Comparison of ENCODE assay signal across 12 cellular contexts in the genomic region with DNA sequence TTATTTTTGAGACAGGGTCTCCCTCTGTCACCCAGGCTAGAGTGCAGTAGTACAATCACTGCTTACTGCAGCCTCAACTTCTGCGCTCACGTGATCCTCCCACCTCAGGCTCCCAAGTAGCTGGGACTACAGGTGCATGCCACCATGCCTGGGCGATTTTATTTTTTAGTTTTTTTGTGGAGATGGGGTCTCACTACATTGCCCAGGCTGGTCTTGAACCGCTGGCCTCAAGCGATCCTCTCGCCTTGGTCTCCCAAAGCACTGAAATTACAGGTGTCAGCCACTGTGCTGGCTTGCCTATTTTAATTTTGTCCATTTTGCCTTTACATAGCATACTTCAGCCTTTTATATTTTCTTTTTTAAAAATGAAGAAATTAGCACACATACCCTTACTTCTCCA. TPM values are rescaled to one million over a fixed set of nuclear protein-coding genes. Genes with fewer than 3 reads are reported as not detected.
A peak's percentile ranks its signal among the peaks of the same experiment; 100 is the strongest.
DNase-seq lines count a peak whose midpoint lies in the region; ATAC-seq and TF ChIP-seq lines count a peak whose summit lies in the region.
"Had no signal": no experiment of that assay in that cellular context is flagged by ENCODE, and none has a peak within 500 bp of the region (broad histone marks: within the 10 kb centered on the region; RNA-seq: fewer than 3 reads in every experiment).

No MANE protein-coding gene starts in this region.

- peaks cover 12 to 38% of the 10 kb centered on the region in 2 donors for H3K36me3 Mint-ChIP-seq in activated T-cell treated with anti-CD3 and anti-CD28 coated beads, Interleukin-2, amount 50 U/mL, for 72 hours (ENCODE audit: insufficient read depth in 2 of 2)
- peaks cover 82% of the 10 kb centered on the region for H3K36me3 Mint-ChIP-seq in CD4-positive, alpha-beta T cell (ENCODE audit: low read depth)
- peaks cover 97% of the 10 kb centered on the region for H3K36me3 Mint-ChIP-seq in stimulated activated effector memory CD8-positive, alpha-beta T cell treated with anti-CD3 and anti-CD28 coated beads, Interleukin-12 subunit alpha, Interleukin-12 subunit beta, amount 100 ng/mL, for 72 hours
- H3K36me3 Mint-ChIP-seq in endodermal cell (ENCODE audit: low read depth): peaks cover 70% of the 10 kb centered on the region

- no peaks in the 10 kb centered on the region for H3K9me3 Mint-ChIP-seq in activated T-cell treated with anti-CD3 and anti-CD28 coated beads, Interleukin-2, amount 50 U/mL, for 72 hours
- H3K9me3 Mint-ChIP-seq in CD4-positive, alpha-beta T cell: no peaks in the 10 kb centered on the region
- no peaks in the 10 kb centered on the region for H3K9me3 Mint-ChIP-seq in stimulated activated effector memory CD8-positive, alpha-beta T cell treated with anti-CD3 and anti-CD28 coated beads, Interleukin-12 subunit alpha, Interleukin-12 subunit beta, amount 100 ng/mL, for 72 hours
- peaks cover 4% of the 10 kb centered on the region for H3K9me3 Mint-ChIP-seq in endodermal cell
- H3K9me3 Mint-ChIP-seq: H9 had no signal

- intact Hi-C loops in CD4-positive, alpha-beta T cell (cut with DNase I, micrococcal nuclease): no loop called here

- 92 to 93% methylated on average over 6 of the region's 6 CpGs for WGBS in endodermal cell (ENCODE audit: insufficient coverage in 1 of 2, insufficient read length in 1 of 2), 2 experiments

- no peak overlapping the region for H3K4me3 Mint-ChIP-seq in activated T-cell treated with anti-CD3 and anti-CD28 coated beads, Interleukin-2, amount 50 U/mL, for 72 hours
- no peak overlapping the region for H3K4me3 Mint-ChIP-seq in CD4-positive, alpha-beta T cell
- H3K4me3 Mint-ChIP-seq in stimulated activated effector memory CD8-positive, alpha-beta T cell treated with anti-CD3 and anti-CD28 coated beads, Interleukin-12 subunit alpha, Interleukin-12 subunit beta, amount 100 ng/mL, for 72 hours: no peak overlapping the region
- no peak overlapping the region for H3K4me3 Mint-ChIP-seq in endodermal cell
- H3K4me3 Mint-ChIP-seq: CD4-positive, CD25-positive, alpha-beta regulatory T cell; H9 had no signal

- ATAC-seq in activated T-cell treated with anti-CD3 and anti-CD28 coated beads, Interleukin-2, amount 50 U/mL, for 72 hours (replicated peaks in 1 of 2): no peak
- ATAC-seq in CD4-positive, alpha-beta T cell (ENCODE audit: poor library complexity): no peak
- no peak for ATAC-seq in stimulated activated effector memory CD8-positive, alpha-beta T cell treated with anti-CD3 and anti-CD28 coated beads, Interleukin-12 subunit alpha, Interleukin-12 subunit beta, amount 100 ng/mL, for 72 hours

- H3K4me1 Mint-ChIP-seq in activated T-cell treated with anti-CD3 and anti-CD28 coated beads, Interleukin-2, amount 50 U/mL, for 72 hours (ENCODE audit: low read depth): peaks cover 4% of the 10 kb centered on the region
- H3K4me1 Mint-ChIP-seq in CD4-positive, alpha-beta T cell (ENCODE audit: low read depth): peaks cover 28% of the 10 kb centered on the region
- H3K4me1 Mint-ChIP-seq in stimulated activated effector memory CD8-positive, alpha-beta T cell treated with anti-CD3 and anti-CD28 coated beads, Interleukin-12 subunit alpha, Interleukin-12 subunit beta, amount 100 ng/mL, for 72 hours: peaks cover 26% of the 10 kb centered on the region
- H3K4me1 Mint-ChIP-seq in endodermal cell: no peaks in the 10 kb centered on the region
- H3K4me1 Mint-ChIP-seq: H9 had no signal

- H3K27ac ChIP-seq in CD4-positive, alpha-beta T cell (ENCODE audit: low read depth, low read length): no peak overlapping the region
- H3K27ac ChIP-seq in HEK293 (ENCODE audit: extremely low read depth, low read depth, low read length): no peak overlapping the region
- no peak overlapping the region for H3K27ac ChIP-seq in endodermal cell (ENCODE audit: low read depth, low read length)

- H3K4me1 ChIP-seq in HEK293 (ENCODE audit: control insufficient read depth, insufficient read depth, low read length) (no peaks in the 10 kb centered on the region), endodermal cell (ENCODE audit: control insufficient read depth, insufficient read depth, low read length) (no peaks in the 10 kb centered on the region)
- H3K4me1 ChIP-seq: BE2C, Caco-2 had no signal

- TF ChIP-seq CTCF in CD4-positive, alpha-beta T cell (IDR thresholded peaks at IDR 0.05): no peak
- no peak for TF ChIP-seq CTCF in HEK293 (tag by site-specific recombination; IDR thresholded peaks at IDR 0.05)
- TF ChIP-seq CTCF in endodermal cell (conservative IDR thresholded peaks at IDR 0.05): no peak

- no peak overlapping the region for H3K9ac ChIP-seq in endodermal cell (ENCODE audit: extremely low read depth, low read length, poor library complexity, severe bottlenecking)

- H3K27me3 ChIP-seq in CD4-positive, alpha-beta T cell (ENCODE audit: control insufficient read depth, insufficient read depth, low read length): no peaks in the 10 kb centered on the region
- no peaks in the 10 kb centered on the region for H3K27me3 ChIP-seq in endodermal cell (ENCODE audit: control insufficient read depth, insufficient read depth, low read length, poor library complexity, severe bottlenecking)
- H3K27me3 ChIP-seq: BE2C had no signal

- no peaks in the 10 kb centered on the region for H3K9me3 ChIP-seq in CD4-positive, alpha-beta T cell (ENCODE audit: control insufficient read depth, low read length)
- no peaks in the 10 kb centered on the region; the same call in 1 of the 2 replicates for H3K9me3 ChIP-seq in HEK293 (ENCODE audit: control insufficient read depth, insufficient read depth, low read depth, low read length)
- H3K9me3 ChIP-seq in endodermal cell (ENCODE audit: control insufficient read depth, low read length): no peaks in the 10 kb centered on the region
- H3K9me3 ChIP-seq: BE2C, Caco-2 had no signal

- H3K27ac Mint-ChIP-seq in activated T-cell treated with anti-CD3 and anti-CD28 coated beads, Interleukin-2, amount 50 U/mL, for 72 hours: peak overlapping the region; percentile 82
- peak overlapping the region; percentile 24 for H3K27ac Mint-ChIP-seq in CD4-positive, alpha-beta T cell
- H3K27ac Mint-ChIP-seq in stimulated activated effector memory CD8-positive, alpha-beta T cell treated with anti-CD3 and anti-CD28 coated beads, Interleukin-12 subunit alpha, Interleukin-12 subunit beta, amount 100 ng/mL, for 72 hours: peak overlapping the region; percentile 63
- no peak overlapping the region for H3K27ac Mint-ChIP-seq in endodermal cell

- POLR2A ChIA-PET in CD4-positive, alpha-beta T cell (lab: Charles Lee): no interaction called here
- POLR2A ChIA-PET in HEK293 (lab: Yijun Ruan, JAX): no interaction called here

- H3K36me3 ChIP-seq in HEK293 (ENCODE audit: control insufficient read depth in 2 of 2, insufficient read depth in 1 of 2, low read length in 2 of 2): peaks cover 72 to 86% of the 10 kb centered on the region in 2 experiments
- peaks cover 86% of the 10 kb centered on the region for H3K36me3 ChIP-seq in endodermal cell (ENCODE audit: control insufficient read depth, insufficient read depth, low read length)

- CTCF ChIA-PET in CD4-positive, alpha-beta T cell (lab: Charles Lee): no interaction called here
- CTCF ChIA-PET in HEK293 (lab: Yijun Ruan, JAX): interaction anchor here (0.7 to 1.2 kb wide), 2 partner anchors 313 to 767 kb away, joined by 3 to 4 read pairs; no protein-coding TSS in a partner anchor

- H3K4me3 ChIP-seq in HEK293 (ENCODE audit: low read depth, low read length) (no peak overlapping the region), endodermal cell (ENCODE audit: low read length) (no peak overlapping the region)

- no peak for DNase-seq in activated T-cell treated with anti-CD3 and anti-CD28 coated beads, Interleukin-2, amount 50 U/mL, for 72 hours
- DNase-seq in activated T-cell treated with anti-CD3 and anti-CD28 coated beads, Interleukin-2, amount 50 U/mL, for 48 hours: no peak
- DNase-seq in CD4-positive, alpha-beta T cell: no peak
- no peak for DNase-seq in stimulated activated effector memory CD8-positive, alpha-beta T cell treated with anti-CD3 and anti-CD28 coated beads, Interleukin-12 subunit alpha, Interleukin-12 subunit beta, amount 100 ng/mL, for 72 hours (ENCODE audit: low spot score in 2 of 2)
- DNase-seq in endodermal cell: no peak
- DNase-seq: ACHN; BE2C; C1 segment of cervical spinal cord; Caco-2; CD4-positive, CD25-positive, alpha-beta regulatory T cell; H9 had no signal

- no peaks in the 10 kb centered on the region for H3K27me3 Mint-ChIP-seq in activated T-cell treated with anti-CD3 and anti-CD28 coated beads, Interleukin-2, amount 50 U/mL, for 72 hours (ENCODE audit: low read depth)
- H3K27me3 Mint-ChIP-seq in CD4-positive, alpha-beta T cell: no peaks in the 10 kb centered on the region
- H3K27me3 Mint-ChIP-seq in endodermal cell (ENCODE audit: insufficient read depth): no peaks in the 10 kb centered on the region
- H3K27me3 Mint-ChIP-seq: CD4-positive, CD25-positive, alpha-beta regulatory T cell had no signal

TF ChIP-seq in HEK293, 187 proteins besides CTCF, POLR2A, EP300 and RAD21:
- TF ChIP-seq ZNF121 (tag by site-specific recombination; IDR thresholded peaks at IDR 0.05) (peak; percentile 89; the same call in 1 of the 2 replicates), BCL11A (tag by site-specific recombination; IDR thresholded peaks at IDR 0.05; ENCODE audit: low read depth) (no peak)
TF ChIP-seq in HEK293: peak in this region for 1.

RNA-seq across cellular contexts. Expression of a gene that starts 51.2 kb away (rescaled TPM):
- total RNA-seq in activated T-cell treated with anti-CD3 and anti-CD28 coated beads, Interleukin-2, amount 50 U/mL, for 72 hours: 10 to 100 TPM; 33.6 to 37.5 TPM
- total RNA-seq in CD4-positive, alpha-beta T cell: 10 to 100 TPM; 57.8 to 66.7 TPM
- total RNA-seq in endodermal cell: 10 to 100 TPM; 48.2 to 53.2 TPM
- polyA plus RNA-seq in endodermal cell (2013, experiment 1 of 2): 46.0 TPM
- 45.3 TPM for polyA plus RNA-seq in endodermal cell (2013, experiment 2 of 2)

RNA-seq across cellular contexts. Expression of a gene that starts 51.3 kb away (rescaled TPM):
- 10 to 100 TPM; 14.2 to 14.6 TPM for total RNA-seq in activated T-cell treated with anti-CD3 and anti-CD28 coated beads, Interleukin-2, amount 50 U/mL, for 72 hours
- 10 to 100 TPM; 11.3 to 13.0 TPM for total RNA-seq in CD4-positive, alpha-beta T cell
- total RNA-seq in endodermal cell: 10 to 100 TPM; 45.5 to 58.8 TPM
- 53.4 TPM for polyA plus RNA-seq in endodermal cell (2013, experiment 1 of 2)
- 50.8 TPM for polyA plus RNA-seq in endodermal cell (2013, experiment 2 of 2)
